Comparison of ENCODE assay signal across 11 cellular contexts in the genomic region with DNA sequence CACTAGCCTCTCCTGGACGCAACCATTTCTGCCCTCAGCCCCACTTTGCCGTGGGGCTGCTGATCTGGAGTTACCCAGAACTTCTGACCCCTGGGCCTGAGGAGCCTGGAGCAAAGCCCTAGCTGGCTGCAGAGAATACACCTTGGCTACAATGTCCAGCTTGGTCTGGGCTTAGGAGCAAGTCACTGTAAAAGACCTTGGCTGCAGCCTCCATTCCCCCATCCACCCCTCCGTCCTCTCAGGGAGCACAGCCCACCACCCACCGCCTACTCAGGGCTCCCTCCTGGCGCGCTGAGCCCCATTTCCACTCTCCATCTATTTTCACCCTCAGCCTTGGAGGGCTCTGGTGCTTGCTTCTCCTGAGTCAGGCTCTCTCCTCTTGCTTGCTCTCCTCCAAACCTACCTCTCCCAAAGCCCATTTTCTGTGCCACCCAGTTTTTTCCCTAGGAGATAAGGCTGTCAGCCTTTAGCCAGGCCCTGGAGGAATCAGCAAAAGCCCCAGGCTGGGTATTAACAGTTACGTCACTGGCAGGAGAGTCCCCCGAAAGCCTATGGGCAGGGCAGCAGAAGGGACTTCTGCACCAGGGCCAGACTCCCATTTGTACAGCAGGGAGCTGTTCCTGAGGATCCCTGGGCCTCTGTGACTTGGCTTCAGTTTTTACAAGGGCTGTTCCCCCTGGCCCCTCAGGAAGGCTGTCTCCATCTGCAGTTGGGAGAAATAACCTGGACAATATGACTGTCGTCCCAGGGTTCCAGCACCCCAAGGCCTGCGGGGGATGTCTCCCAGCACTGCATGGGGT. TPM values are rescaled to one million over a fixed set of nuclear protein-coding genes. Genes with fewer than 3 reads are reported as not detected.
DNase-seq lines count a peak whose midpoint lies in the region; ATAC-seq and TF ChIP-seq lines count a peak whose summit lies in the region.
"Had no signal": no experiment of that assay in that cellular context is flagged by ENCODE, and none has a peak within 500 bp of the region (broad histone marks: within the 10 kb centered on the region; RNA-seq: fewer than 3 reads in every experiment).

No MANE protein-coding gene starts in this region.

- 28 to 37% methylated on average over 10 of the region's 10 CpGs for WGBS in aorta, 2 donors

- peaks cover 9 to 17% of the 10 kb centered on the region in 2 donors for H3K27me3 Mint-ChIP-seq in natural killer cell treated with Interleukin-12 subunit alpha and Interleukin-12 subunit beta and Interleukin-15 and Interleukin-18, amount 100 ng/mL, for 72 hours
- H3K27me3 Mint-ChIP-seq in natural killer cell (ENCODE audit: low read depth in 2 of 2) (peaks cover 0 to 13% of the 10 kb centered on the region in 2 donors), mesothelial cell of epicardium (ENCODE audit: low read depth) (peaks cover 2% of the 10 kb centered on the region)
- no peaks in the 10 kb centered on the region for H3K27me3 Mint-ChIP-seq in activated CD8-positive, alpha-beta T cell treated with anti-CD3 and anti-CD28 coated beads, Interleukin-2, amount 10 ng/mL, durations not matched to agents 7 days and 5 days (ENCODE audit: low read depth)

- intact Hi-C loops in natural killer cell (cut with micrococcal nuclease) (no loop called here), aorta (cut with DNase I) (loop anchor here (5.0 to 10.0 kb wide), 2 partner anchors 91 to 113 kb away; a partner anchor contains a TSS)

- H3K9me3 ChIP-seq in aorta (ENCODE audit: control insufficient read depth, low read length) (no peaks in the 10 kb centered on the region), SJCRH30 (replicated peaks) (no peaks in the 10 kb centered on the region)

- peak overlapping the region; percentile 44 to 65 for H3K27ac Mint-ChIP-seq in natural killer cell treated with Interleukin-12 subunit alpha and Interleukin-12 subunit beta and Interleukin-15 and Interleukin-18, amount 100 ng/mL, for 72 hours
- H3K27ac Mint-ChIP-seq in natural killer cell = peak overlapping the region in 1 of 2 donors; percentile 69
- peak overlapping the region; percentile 87 for H3K27ac Mint-ChIP-seq in activated CD8-positive, alpha-beta T cell treated with anti-CD3 and anti-CD28 coated beads, Interleukin-2, amount 10 ng/mL, durations not matched to agents 7 days and 5 days
- peak overlapping the region; percentile 31 for H3K27ac Mint-ChIP-seq in mesothelial cell of epicardium

- H3K27me3 ChIP-seq in aorta (ENCODE audit: control insufficient read depth in 1 of 2, insufficient read depth in 2 of 2, low read length in 1 of 2) (no peaks in the 10 kb centered on the region), SJCRH30 (no peaks in the 10 kb centered on the region)

- no peaks in the 10 kb centered on the region for H3K36me3 Mint-ChIP-seq in natural killer cell treated with Interleukin-12 subunit alpha and Interleukin-12 subunit beta and Interleukin-15 and Interleukin-18, amount 100 ng/mL, for 72 hours
- H3K36me3 Mint-ChIP-seq in natural killer cell (no peaks in the 10 kb centered on the region), mesothelial cell of epicardium (no peaks in the 10 kb centered on the region)
- peaks cover 2% of the 10 kb centered on the region for H3K36me3 Mint-ChIP-seq in activated CD8-positive, alpha-beta T cell treated with anti-CD3 and anti-CD28 coated beads, Interleukin-2, amount 10 ng/mL, durations not matched to agents 7 days and 5 days (ENCODE audit: low read depth)
- H3K36me3 Mint-ChIP-seq: CD14-positive monocyte had no signal

- H3K4me1 Mint-ChIP-seq in natural killer cell treated with Interleukin-12 subunit alpha and Interleukin-12 subunit beta and Interleukin-15 and Interleukin-18, amount 100 ng/mL, for 72 hours (ENCODE audit: low read depth in 2 of 2) = peaks cover 9 to 11% of the 10 kb centered on the region in 2 donors
- peaks cover 8 to 9% of the 10 kb centered on the region in 2 donors for H3K4me1 Mint-ChIP-seq in natural killer cell
- H3K4me1 Mint-ChIP-seq in activated CD8-positive, alpha-beta T cell treated with anti-CD3 and anti-CD28 coated beads, Interleukin-2, amount 10 ng/mL, durations not matched to agents 7 days and 5 days (ENCODE audit: low read depth) = peaks cover 20% of the 10 kb centered on the region
- H3K4me1 Mint-ChIP-seq in mesothelial cell of epicardium = peaks cover 18% of the 10 kb centered on the region

- H3K4me3 ChIP-seq in aorta (ENCODE audit: low read length in 2 of 2) (no peak overlapping the region), SJCRH30 (no peak overlapping the region)

- H3K4me1 ChIP-seq in aorta (ENCODE audit: control insufficient read depth in 1 of 2, insufficient read depth in 2 of 2, low read length in 2 of 2) = no peaks in the 10 kb centered on the region
- no peaks in the 10 kb centered on the region for H3K4me1 ChIP-seq in SJCRH30

- CTCF ChIA-PET in activated CD8-positive, alpha-beta T cell treated with anti-CD3 and anti-CD28 coated beads, Interleukin-2, amount 10 ng/mL, durations not matched to agents 7 days and 5 days (lab: Charles Lee) = interaction anchor here (1.2 to 1.7 kb wide), 3 partner anchors 11 to 42 kb away, joined by 3 to 9 read pairs (median 4); a partner anchor contains a TSS

- POLR2A ChIA-PET in activated CD8-positive, alpha-beta T cell treated with anti-CD3 and anti-CD28 coated beads, Interleukin-2, amount 10 ng/mL, durations not matched to agents 7 days and 5 days (lab: Charles Lee) = interaction anchor here (1.1 to 2.1 kb wide), 3 partner anchors 13 to 42 kb away, joined by 3 to 13 read pairs (median 5); a partner anchor contains a TSS

- no peaks in the 10 kb centered on the region for H3K36me3 ChIP-seq in aorta (ENCODE audit: control insufficient read depth in 1 of 2, insufficient read depth in 2 of 2, low read length in 1 of 2)
- H3K36me3 ChIP-seq in SJCRH30 = no peaks in the 10 kb centered on the region

- H3K9me3 Mint-ChIP-seq in natural killer cell treated with Interleukin-12 subunit alpha and Interleukin-12 subunit beta and Interleukin-15 and Interleukin-18, amount 100 ng/mL, for 72 hours = no peaks in the 10 kb centered on the region
- H3K9me3 Mint-ChIP-seq in natural killer cell = no peaks in the 10 kb centered on the region
- no peaks in the 10 kb centered on the region for H3K9me3 Mint-ChIP-seq in activated CD8-positive, alpha-beta T cell treated with anti-CD3 and anti-CD28 coated beads, Interleukin-2, amount 10 ng/mL, durations not matched to agents 7 days and 5 days (ENCODE audit: insufficient read depth)
- no peaks in the 10 kb centered on the region for H3K9me3 Mint-ChIP-seq in mesothelial cell of epicardium
- H3K9me3 Mint-ChIP-seq: CD14-positive monocyte had no signal

- TF ChIP-seq CTCF in natural killer cell (IDR thresholded peaks at IDR 0.05) (no peak), mesothelial cell of epicardium (IDR thresholded peaks at IDR 0.05; ENCODE audit: unreplicated experiment) (no peak)

- H3K4me3 Mint-ChIP-seq in natural killer cell treated with Interleukin-12 subunit alpha and Interleukin-12 subunit beta and Interleukin-15 and Interleukin-18, amount 100 ng/mL, for 72 hours = no peak overlapping the region
- H3K4me3 Mint-ChIP-seq in natural killer cell (no peak overlapping the region), mesothelial cell of epicardium (no peak overlapping the region)
- no peak overlapping the region for H3K4me3 Mint-ChIP-seq in activated CD8-positive, alpha-beta T cell treated with anti-CD3 and anti-CD28 coated beads, Interleukin-2, amount 10 ng/mL, durations not matched to agents 7 days and 5 days

- H3K27ac ChIP-seq in aorta (ENCODE audit: low read depth in 1 of 2, low read length in 2 of 2) = peak overlapping the region; percentile 34 to 83
- no peak overlapping the region for H3K27ac ChIP-seq in SJCRH30

- no peak for DNase-seq in natural killer cell treated with Interleukin-12 subunit alpha and Interleukin-12 subunit beta and Interleukin-15 and Interleukin-18, amount 100 ng/mL, for 72 hours (ENCODE audit: low spot score)
- no peak for DNase-seq in natural killer cell
- DNase-seq in activated CD8-positive, alpha-beta T cell treated with anti-CD3 and anti-CD28 coated beads, Interleukin-2, amount 10 ng/mL, durations not matched to agents 7 days and 5 days = no peak
- no peak for DNase-seq in mesothelial cell of epicardium (ENCODE audit: low spot score in 2 of 2, unreplicated experiment in 2 of 2)
- no peak for DNase-seq in aorta
- no peak for DNase-seq in NCI-H1930 (lab: John Stamatoyannopoulos, UW)
- DNase-seq in SJCRH30 = no peak
- DNase-seq: activated CD4-positive, alpha-beta T cell treated with anti-CD3 and anti-CD28 coated beads for 48 hours; NCI-H1092 treated with DMSO at 0.1 percent for 48 hours had no signal

- ATAC-seq in natural killer cell treated with Interleukin-12 subunit alpha and Interleukin-12 subunit beta and Interleukin-15 and Interleukin-18, amount 100 ng/mL, for 72 hours = no peak
- no peak for ATAC-seq in natural killer cell
- no peak for ATAC-seq in activated CD8-positive, alpha-beta T cell treated with anti-CD3 and anti-CD28 coated beads, Interleukin-2, amount 10 ng/mL, durations not matched to agents 7 days and 5 days
- peak; percentile 56 for ATAC-seq in aorta (ENCODE audit: low FRiP score)
- no peak for ATAC-seq in HG02610 (IDR thresholded peaks at IDR 0.05; ENCODE audit: unreplicated experiment)

RNA-seq across cellular contexts. Expression of a gene that starts 42.7 kb away (rescaled TPM):
- total RNA-seq in natural killer cell treated with Interleukin-12 subunit alpha and Interleukin-12 subunit beta and Interleukin-15 and Interleukin-18, amount 100 ng/mL, for 72 hours = 100 to 1,000 TPM; 227 to 233 TPM
- total RNA-seq in natural killer cell (100 to 1,000 TPM; 103 to 120 (median 113) TPM), mesothelial cell of epicardium (257 to 273 TPM (median 261 TPM) in 3 replicates), aorta (100 to 1,000 TPM; 100 to 133 TPM)
- total RNA-seq in activated CD8-positive, alpha-beta T cell treated with anti-CD3 and anti-CD28 coated beads, Interleukin-2, amount 10 ng/mL, durations not matched to agents 7 days and 5 days = 100 to 1,000 TPM; 290 to 318 TPM
- 100 to 1,000 TPM in 1 of 2 donors, 10 to 100 TPM in 1; 99.0 to 136 TPM for polyA plus RNA-seq in aorta
- 195 and 212 TPM in 2 replicates for total RNA-seq in SJCRH30 (2014; rRNA removed; shearing (Covaris generic))

RNA-seq across cellular contexts. Expression of a gene that starts 43.1 kb away (rescaled TPM):
- total RNA-seq in natural killer cell treated with Interleukin-12 subunit alpha and Interleukin-12 subunit beta and Interleukin-15 and Interleukin-18, amount 100 ng/mL, for 72 hours = 10 to 100 TPM; 59.5 to 62.2 TPM
- total RNA-seq in natural killer cell (10 to 100 TPM; 30.9 to 34.6 (median 33.0) TPM), mesothelial cell of epicardium (59.1 to 59.9 TPM (median 59.4 TPM) in 3 replicates), aorta (10 to 100 TPM; 39.0 to 44.3 TPM)
- total RNA-seq in activated CD8-positive, alpha-beta T cell treated with anti-CD3 and anti-CD28 coated beads, Interleukin-2, amount 10 ng/mL, durations not matched to agents 7 days and 5 days = 10 to 100 TPM; 44.5 to 46.2 TPM
- polyA plus RNA-seq in aorta = 10 to 100 TPM; 10.1 to 15.1 TPM
- total RNA-seq in SJCRH30 (2014; rRNA removed; shearing (Covaris generic)) = 68.7 and 78.1 TPM in 2 replicates
